ENCODE assay signal across 8 cellular contexts in genomic region chr3:115040673-115041286, GRCh38.
DNase-seq lines count a peak whose midpoint lies in the region; ATAC-seq, FAIRE-seq and TF ChIP-seq lines count a peak whose summit lies in the region.

No MANE protein-coding gene starts in this region.

- H3K4me3 ChIP-seq in MG63 (no peak overlapping the region), fibroblast of lung (replicated peaks in 1 of 4; ENCODE audit: control extremely low read depth in 1 of 4, insufficient read depth in 1 of 4, low read depth in 3 of 4, low read length in 4 of 4) (no peak overlapping the region)

- no peaks in the 10 kb centered on the region for H3K27me3 Mint-ChIP-seq in osteocyte (ENCODE audit: unreplicated experiment)

- no peaks in the 10 kb centered on the region for H3K36me3 ChIP-seq in MG63
- H3K36me3 ChIP-seq in fibroblast of lung (ENCODE audit: control insufficient read depth, insufficient read depth, low read length), result no peaks in the 10 kb centered on the region

- H3K79me2 ChIP-seq in fibroblast of lung (ENCODE audit: control insufficient read depth, insufficient read depth, low read length), result no peaks in the 10 kb centered on the region

- peak; percentile 51 for DNase-seq in AG20443 (ENCODE audit: low spot score)
- DNase-seq in GM12892 (ENCODE audit: insufficient read length), result no peak
- DNase-seq in MG63, result peak; percentile 19
- peak; percentile 31 for DNase-seq in activated CD4-positive, CD25-positive, alpha-beta regulatory T cell treated with anti-CD3 and anti-CD28 coated beads, Interleukin-2, amount 50 U/mL, for 72 hours
- DNase-seq in fibroblast of lung (ENCODE audit: low read depth in 2 of 2), result peak; percentile 36 to 62
- DNase-seq in osteocyte (ENCODE audit: extremely low spot score, unreplicated experiment), result no peak
- DNase-seq in NCI-H1092 (lab: John Stamatoyannopoulos, UW), result no peak

- no peak for ATAC-seq in HG03025 (IDR thresholded peaks at IDR 0.05; ENCODE audit: low FRiP score, unreplicated experiment)

- no peak overlapping the region for H3K9ac ChIP-seq in fibroblast of lung (ENCODE audit: insufficient read depth, low read length)

- peaks cover 2% of the 10 kb centered on the region for H3K36me3 Mint-ChIP-seq in osteocyte (ENCODE audit: unreplicated experiment)

- H2AFZ ChIP-seq in fibroblast of lung (ENCODE audit: low read length), result no peak overlapping the region

- H3K27me3 ChIP-seq in MG63, result no peaks in the 10 kb centered on the region
- no peaks in the 10 kb centered on the region for H3K27me3 ChIP-seq in fibroblast of lung (ENCODE audit: control insufficient read depth, insufficient read depth, low read length)

- no peak overlapping the region for H3K27ac ChIP-seq in fibroblast of lung (ENCODE audit: insufficient read depth, low read length)

- no peak overlapping the region for H3K4me2 ChIP-seq in fibroblast of lung (ENCODE audit: extremely low read depth, insufficient read depth, low read length)

- TF ChIP-seq CTCF in fibroblast of lung (conservative IDR thresholded peaks at IDR 0.05 in 1 of 2, IDR thresholded peaks at IDR 0.05 in 1 of 2; ENCODE audit: low read depth in 1 of 2, low read length in 2 of 2) (peak; percentile 67 to 68), osteocyte (IDR thresholded peaks at IDR 0.05) (peak; percentile 74)

- peak; percentile 64 for FAIRE-seq in GM12892 (lab: Jason Lieb, UNC)

- TF ChIP-seq POLR2A in GM12892 (IDR thresholded peaks at IDR 0.05; ENCODE audit: low read depth, low read length), result no peak

- H3K4me1 ChIP-seq in fibroblast of lung (ENCODE audit: control insufficient read depth, extremely low read depth, insufficient read depth, low read length), result no peaks in the 10 kb centered on the region

- H3K9me3 ChIP-seq in MG63 (no peaks in the 10 kb centered on the region), fibroblast of lung (ENCODE audit: control insufficient read depth, insufficient read depth, low read depth, low read length) (no peaks in the 10 kb centered on the region)

- H3K9me3 Mint-ChIP-seq in osteocyte (ENCODE audit: unreplicated experiment), result peaks cover 1% of the 10 kb centered on the region

- no peaks in the 10 kb centered on the region for H4K20me1 ChIP-seq in fibroblast of lung (ENCODE audit: control insufficient read depth, extremely low read depth, insufficient read depth, low read length)

- peaks cover 16% of the 10 kb centered on the region for H3K4me1 Mint-ChIP-seq in osteocyte (ENCODE audit: unreplicated experiment)

- no peak overlapping the region for H3K4me3 Mint-ChIP-seq in osteocyte (ENCODE audit: unreplicated experiment)

- no peak overlapping the region for H3K27ac Mint-ChIP-seq in osteocyte (ENCODE audit: unreplicated experiment)

Comparison
In these comparisons a context has a peak if more than half of its experiments do, and no peak if none do; other contexts are left out.
1. DNase-seq: peak in AG20443 (single experiment), MG63 (single experiment), activated CD4-positive, CD25-positive, alpha-beta regulatory T cell treated with anti-CD3 and anti-CD28 coated beads, Interleukin-2, amount 50 U/mL, for 72 hours (single experiment) and fibroblast of lung (2 of 2); none in GM12892 (single experiment), osteocyte (single experiment) and NCI-H1092 (single experiment).